Comparison of ENCODE assay signal across 10 cellular contexts in the genomic region with DNA sequence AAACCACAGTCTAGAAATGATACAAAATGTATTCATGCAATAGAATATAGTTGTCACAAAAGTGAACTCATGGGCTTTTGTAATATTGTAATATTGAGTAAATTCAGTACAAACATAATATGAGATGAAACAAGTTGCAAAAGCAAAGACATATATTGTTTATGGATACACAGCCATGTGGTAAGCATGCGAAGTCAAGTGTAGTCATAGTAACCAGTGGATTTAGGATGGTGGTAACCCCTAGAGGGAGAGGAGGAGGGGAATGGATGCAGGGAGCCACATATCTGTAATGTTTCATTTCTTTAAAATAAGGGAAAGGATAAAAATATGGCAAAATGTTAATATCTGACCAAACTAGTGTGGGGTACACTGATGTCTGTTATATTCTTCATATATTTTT. TPM values are rescaled to one million over a fixed set of nuclear protein-coding genes. Genes with fewer than 3 reads are reported as not detected.
DNase-seq lines count a peak whose midpoint lies in the region; TF ChIP-seq lines count a peak whose summit lies in the region.
"Had no signal": no experiment of that assay in that cellular context is flagged by ENCODE, and none has a peak within 500 bp of the region (broad histone marks: within the 10 kb centered on the region; RNA-seq: fewer than 3 reads in every experiment).

No MANE protein-coding gene starts in this region.

- H3K9me3 Mint-ChIP-seq in activated T-cell treated with anti-CD3 and anti-CD28 coated beads, Interleukin-2, amount 50 U/mL, for 24 hours, result no peaks in the 10 kb centered on the region
- H3K9me3 Mint-ChIP-seq: naive thymus-derived CD8-positive, alpha-beta T cell had no signal

- H3K27ac ChIP-seq in SK-N-MC (peak overlapping the region; percentile 95), tibial artery (peak overlapping the region; percentile 50 to 66), uterus (peak overlapping the region in 1 of 2 donors; percentile 45)

- H3K36me3 ChIP-seq in SK-N-MC (ENCODE audit: insufficient read depth, low read length), result no peaks in the 10 kb centered on the region
- peaks cover 0 to 6% (median 0%) of the 10 kb centered on the region in 3 donors for H3K36me3 ChIP-seq in tibial artery
- no peaks in the 10 kb centered on the region for H3K36me3 ChIP-seq in uterus

- H3K36me3 Mint-ChIP-seq in activated T-cell treated with anti-CD3 and anti-CD28 coated beads, Interleukin-2, amount 50 U/mL, for 24 hours (ENCODE audit: low read depth), result no peaks in the 10 kb centered on the region
- H3K36me3 Mint-ChIP-seq: naive thymus-derived CD8-positive, alpha-beta T cell had no signal

- no peak for TF ChIP-seq POLR2A in uterus (IDR thresholded peaks at IDR 0.05)

- H3K27me3 Mint-ChIP-seq in activated T-cell treated with anti-CD3 and anti-CD28 coated beads, Interleukin-2, amount 50 U/mL, for 24 hours, result no peaks in the 10 kb centered on the region
- H3K27me3 Mint-ChIP-seq: naive thymus-derived CD8-positive, alpha-beta T cell had no signal

- TF ChIP-seq CTCF in tibial artery (IDR thresholded peaks at IDR 0.05) (no peak), uterus (IDR thresholded peaks at IDR 0.05) (no peak)

- H3K9ac ChIP-seq in SK-N-MC (ENCODE audit: insufficient read length), result peak overlapping the region; percentile 70

- H3K27me3 ChIP-seq in tibial artery (no peaks in the 10 kb centered on the region), uterus (no peaks in the 10 kb centered on the region)

- peak overlapping the region; percentile 45 for H3K27ac Mint-ChIP-seq in activated T-cell treated with anti-CD3 and anti-CD28 coated beads, Interleukin-2, amount 50 U/mL, for 24 hours

- H3K9me3 ChIP-seq in SK-N-MC (ENCODE audit: low read depth, low read length) (no peaks in the 10 kb centered on the region), tibial artery (no peaks in the 10 kb centered on the region), uterus (no peaks in the 10 kb centered on the region)

- DNase-seq in activated T-cell treated with anti-CD3 and anti-CD28 coated beads, Interleukin-2, amount 50 U/mL, for 24 hours, result no peak
- DNase-seq in activated T-cell treated with anti-CD3 and anti-CD28 coated beads, Interleukin-2, amount 50 U/mL, for 48 hours, result no peak
- DNase-seq in SK-N-MC (ENCODE audit: low read depth, low spot score) (no peak), fibroblast of peridontal ligament (ENCODE audit: extremely low read depth) (peak; percentile 62), tibial artery (no peak), SHP77 (lab: John Stamatoyannopoulos, UW) (no peak), uterus (no peak), T1000 (lab: John Stamatoyannopoulos, UW) (no peak)
- DNase-seq: erythroblast; naive thymus-derived CD8-positive, alpha-beta T cell had no signal

- H3K4me3 Mint-ChIP-seq in activated T-cell treated with anti-CD3 and anti-CD28 coated beads, Interleukin-2, amount 50 U/mL, for 24 hours, result no peak overlapping the region

- intact Hi-C loops in tibial artery (cut with DNase I; ENCODE audit: low total_unique reads), result loop anchor here (10.0 kb wide), 1 partner anchor 111 kb away; no protein-coding TSS in a partner anchor
- intact Hi-C loops in uterus (cut with DNase I; ENCODE audit: low total_unique reads), result no loop called here

- H3K4me3 ChIP-seq in SK-N-MC (peak overlapping the region; percentile 64; the same call in 1 of the 2 replicates), tibial artery (no peak overlapping the region), uterus (no peak overlapping the region)

- H3K4me1 ChIP-seq in tibial artery (peaks cover 4 to 38% (median 15%) of the 10 kb centered on the region in 4 donors), uterus (no peaks in the 10 kb centered on the region)

- H3K4me1 Mint-ChIP-seq in activated T-cell treated with anti-CD3 and anti-CD28 coated beads, Interleukin-2, amount 50 U/mL, for 24 hours (ENCODE audit: low read depth), result peaks cover 23% of the 10 kb centered on the region

RNA-seq across cellular contexts. Expression of a gene that starts 47.4 kb away (rescaled TPM):
- total RNA-seq in uterus, result 10 to 100 TPM in 1 of 4 donors, 1 to 10 TPM in 2, not detected in 1; 5.1 to 15.1 (median 9.1) TPM
